26 cellular contexts compared by ENCODE assay signal in the genomic region with DNA sequence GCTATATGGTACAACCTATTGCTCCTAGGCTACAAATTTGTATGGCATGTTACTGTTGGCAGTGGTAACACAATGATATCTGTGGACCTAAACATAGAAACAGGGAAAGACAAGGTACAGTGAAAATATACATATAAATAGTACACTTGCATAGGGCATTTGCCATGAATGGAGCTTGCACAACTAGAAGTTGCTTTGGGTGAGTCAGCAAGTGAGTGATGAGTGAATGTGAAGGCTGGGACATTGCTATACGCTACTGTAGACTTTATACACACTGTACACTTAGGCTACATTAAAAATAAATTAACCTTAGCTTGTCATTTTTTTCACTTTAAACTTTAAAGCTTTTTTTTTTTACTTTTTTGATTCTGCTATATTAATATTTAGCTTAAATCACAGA.
DNase-seq lines count a peak whose midpoint lies in the region; ATAC-seq, FAIRE-seq and TF ChIP-seq lines count a peak whose summit lies in the region.
"Had no signal": no experiment of that assay in that cellular context is flagged by ENCODE, and none has a peak within 500 bp of the region (broad histone marks: within the 10 kb centered on the region; RNA-seq: fewer than 3 reads in every experiment).

No MANE protein-coding gene starts in this region.

- H4K20me1 ChIP-seq in PC-3 (ENCODE audit: low read length) (no peaks in the 10 kb centered on the region), astrocyte (ENCODE audit: insufficient read depth, low read length) (no peaks in the 10 kb centered on the region), fibroblast of lung (ENCODE audit: control insufficient read depth, extremely low read depth, insufficient read depth, low read length) (no peaks in the 10 kb centered on the region), HepG2 (ENCODE audit: insufficient read depth, low read length) (no peaks in the 10 kb centered on the region)

- POLR2A ChIA-PET in PC-3 (lab: Charles Lee; ENCODE audit: unreplicated experiment) (interaction anchor here (0.7 kb wide), 1 partner anchor 526 kb away, joined by 6 read pairs; no protein-coding TSS in a partner anchor), HepG2 (lab: Yijun Ruan, JAX) (no interaction called here)

- H3K4me3 ChIP-seq in PC-3 (ENCODE audit: low read length) (no peak overlapping the region), astrocyte (ENCODE audit: insufficient read depth, low read depth, low read length) (no peak overlapping the region), fibroblast of lung (replicated peaks in 1 of 4; ENCODE audit: control extremely low read depth in 1 of 4, insufficient read depth in 1 of 4, low read depth in 3 of 4, low read length in 4 of 4) (no peak overlapping the region), HepG2 (replicated peaks in 1 of 3; ENCODE audit: insufficient read depth in 1 of 3, low read depth in 2 of 3, low read length in 3 of 3) (no peak overlapping the region)
- H3K4me3 ChIP-seq: dorsolateral prefrontal cortex, lung, upper lobe of right lung had no signal

- BruUV-seq in PC-3 (replicated peaks; lab: Mats Ljungman, UMichigan) (no TSS peak), HepG2 (replicated peaks; lab: Mats Ljungman, UMichigan) (no TSS peak)

- H3K4me2 ChIP-seq in PC-3 (ENCODE audit: low read length): no peak overlapping the region
- no peak overlapping the region for H3K4me2 ChIP-seq in astrocyte (ENCODE audit: low read length)
- H3K4me2 ChIP-seq in fibroblast of lung (ENCODE audit: extremely low read depth, insufficient read depth, low read length): no peak overlapping the region
- no peak overlapping the region for H3K4me2 ChIP-seq in HepG2 (ENCODE audit: low read depth, low read length)

- H3K27me3 ChIP-seq in PC-3 (ENCODE audit: low read length) (no peaks in the 10 kb centered on the region), astrocyte (ENCODE audit: insufficient read depth, low read length) (no peaks in the 10 kb centered on the region), fibroblast of lung (ENCODE audit: control insufficient read depth, insufficient read depth, low read length) (no peaks in the 10 kb centered on the region), HepG2 (ENCODE audit: control insufficient read depth in 1 of 2, insufficient read depth in 2 of 2, low read length in 2 of 2) (no peaks in the 10 kb centered on the region)
- H3K27me3 ChIP-seq: dorsolateral prefrontal cortex, upper lobe of right lung had no signal

- 14% methylated on average over 1 of the region's 1 CpG for WGBS in HepG2 (ENCODE audit: low lambda C conversion rate)

- no peak for TF ChIP-seq RAD21 in HepG2 (CRISPR knock-in tag; IDR thresholded peaks at IDR 0.05)

- no peaks in the 10 kb centered on the region for H3K9me3 ChIP-seq in PC-3 (ENCODE audit: low read length)
- H3K9me3 ChIP-seq in astrocyte (ENCODE audit: insufficient read depth, low read depth, low read length): no peaks in the 10 kb centered on the region
- no peaks in the 10 kb centered on the region for H3K9me3 ChIP-seq in fibroblast of lung (ENCODE audit: control insufficient read depth, insufficient read depth, low read depth, low read length)
- H3K9me3 ChIP-seq in HepG2 (ENCODE audit: low read length): peaks cover 21% of the 10 kb centered on the region
- H3K9me3 ChIP-seq: upper lobe of right lung had no signal

- in situ Hi-C loops in HepG2 (cut with HindIII; ENCODE audit: extremely low pct_ligation_motif_present, low pct_unique_long_range_greater_than_20kb): no loop called here

- CTCF ChIA-PET in PC-3 (lab: Charles Lee): no interaction called here
- CTCF ChIA-PET in HepG2 (lab: Yijun Ruan, JAX; ENCODE audit: low intra/inter-chr PET ratio, low total read pairs): no interaction called here

- H3K79me2 ChIP-seq in PC-3 (ENCODE audit: low read length): no peaks in the 10 kb centered on the region
- no peaks in the 10 kb centered on the region for H3K79me2 ChIP-seq in astrocyte (ENCODE audit: insufficient read depth, low read length)
- no peaks in the 10 kb centered on the region for H3K79me2 ChIP-seq in fibroblast of lung (ENCODE audit: control insufficient read depth, insufficient read depth, low read length)
- H3K79me2 ChIP-seq in HepG2 (ENCODE audit: insufficient read depth, low read length): no peaks in the 10 kb centered on the region

- H3K4me1 Mint-ChIP-seq in astrocyte (ENCODE audit: low read depth, unreplicated experiment): peaks cover 20% of the 10 kb centered on the region
- H3K4me1 Mint-ChIP-seq: activated CD4-positive, alpha-beta T cell treated with anti-CD3 and anti-CD28 coated beads for 36 hours had no signal

- FAIRE-seq in astrocyte (lab: Jason Lieb, UNC): no peak
- FAIRE-seq in HepG2 (lab: Jason Lieb, UNC): no peak
- FAIRE-seq: D721Med, endothelial cell of umbilical vein, RCC 7860 had no signal

- no peak overlapping the region for H3K4me3 Mint-ChIP-seq in astrocyte (ENCODE audit: unreplicated experiment)
- H3K4me3 Mint-ChIP-seq: activated CD4-positive, alpha-beta T cell treated with anti-CD3 and anti-CD28 coated beads for 36 hours had no signal

- no peak overlapping the region for H3K27ac Mint-ChIP-seq in astrocyte (ENCODE audit: unreplicated experiment)
- H3K27ac Mint-ChIP-seq: activated CD4-positive, alpha-beta T cell treated with anti-CD3 and anti-CD28 coated beads for 36 hours had no signal

- no peaks in the 10 kb centered on the region for H3F3A ChIP-seq in PC-3 (ENCODE audit: low read length, unreplicated experiment)

- DNase-seq in PC-3: peak; percentile 54
- DNase-seq in astrocyte (ENCODE audit: low read depth): peak; percentile 50
- peak; percentile 62 to 86 for DNase-seq in fibroblast of lung (ENCODE audit: low read depth in 2 of 2)
- peak; percentile 40 for DNase-seq in renal cortical epithelial cell (ENCODE audit: low read depth)
- no peak for DNase-seq in HepG2 (ENCODE audit: low spot score)
- no peak for DNase-seq in NCI-H69 (lab: John Stamatoyannopoulos, UW)
- no peak for DNase-seq in RPMI8226
- DNase-seq: activated CD4-positive, alpha-beta T cell treated with anti-CD3 and anti-CD28 coated beads for 36 hours; activated gamma-delta T cell; activated T-cell treated with anti-CD3 and anti-CD28 coated beads, Interleukin-2, amount 50 U/mL, for 1 hour; dorsolateral prefrontal cortex; EL; HCEC 1CT; NCI-H1436; NCI-H2107; NCI-H510A treated with DMSO at 0.1 percent for 48 hours; NK-92 treated with Interleukin-12 subunit alpha and Interleukin-12 subunit beta, amount 100 ng/mL, for 24 hours; substantia nigra; T-helper 2 cell; upper lobe of right lung had no signal

- H3K4me1 ChIP-seq in PC-3 (ENCODE audit: insufficient read depth, low read length) (no peaks in the 10 kb centered on the region), astrocyte (ENCODE audit: insufficient read depth, low read length) (peaks cover 3% of the 10 kb centered on the region), fibroblast of lung (ENCODE audit: control insufficient read depth, extremely low read depth, insufficient read depth, low read length) (no peaks in the 10 kb centered on the region), HepG2 (ENCODE audit: insufficient read depth, low read length) (no peaks in the 10 kb centered on the region)
- H3K4me1 ChIP-seq: upper lobe of right lung had no signal

- no peak for TF ChIP-seq POLR2A in HepG2 (IDR thresholded peaks at IDR 0.05; ENCODE audit: insufficient read depth in 1 of 2, low read depth in 2 of 2, low read length in 2 of 2)

- TF ChIP-seq EP300 in HepG2 (IDR thresholded peaks at IDR 0.05; ENCODE audit: low read depth in 2 of 2, low read length in 2 of 2) (no peak), HepG2 (CRISPR knock-in tag; IDR thresholded peaks at IDR 0.05; ENCODE audit: borderline replicate concordance) (no peak)

- H3K36me3 ChIP-seq in PC-3 (ENCODE audit: low read depth, low read length) (no peaks in the 10 kb centered on the region), astrocyte (ENCODE audit: insufficient read depth, low read length) (no peaks in the 10 kb centered on the region), fibroblast of lung (ENCODE audit: control insufficient read depth, insufficient read depth, low read length) (no peaks in the 10 kb centered on the region), HepG2 (replicated peaks in 1 of 2; ENCODE audit: control insufficient read depth in 1 of 2, insufficient read depth in 2 of 2, low read length in 2 of 2) (no peaks in the 10 kb centered on the region)
- H3K36me3 ChIP-seq: upper lobe of right lung had no signal

- no peaks in the 10 kb centered on the region for H3K27me3 Mint-ChIP-seq in astrocyte (ENCODE audit: low read depth, unreplicated experiment)
- H3K27me3 Mint-ChIP-seq: activated CD4-positive, alpha-beta T cell treated with anti-CD3 and anti-CD28 coated beads for 36 hours had no signal

- H3K9ac ChIP-seq in PC-3 (ENCODE audit: low read length): no peak overlapping the region
- H3K9ac ChIP-seq in astrocyte (ENCODE audit: low read length): no peak overlapping the region
- no peak overlapping the region for H3K9ac ChIP-seq in fibroblast of lung (ENCODE audit: insufficient read depth, low read length)
- H3K9ac ChIP-seq in HepG2 (ENCODE audit: insufficient read depth, low read depth, low read length): no peak overlapping the region

- no peaks in the 10 kb centered on the region for H3K9me2 ChIP-seq in PC-3 (replicated peaks; ENCODE audit: low read length)

- TF ChIP-seq CTCF in PC-3 (conservative IDR thresholded peaks at IDR 0.05; ENCODE audit: low read depth, low read length) (no peak), astrocyte (IDR thresholded peaks at IDR 0.05; ENCODE audit: insufficient read depth, low read depth, low read length) (no peak), fibroblast of lung (conservative IDR thresholded peaks at IDR 0.05 in 1 of 2, IDR thresholded peaks at IDR 0.05 in 1 of 2; ENCODE audit: low read depth in 1 of 2, low read length in 2 of 2) (no peak), HepG2 (CRISPR knock-in tag; IDR thresholded peaks at IDR 0.05) (no peak)

- ATAC-seq in PC-3 (peak; percentile 54), HepG2 (no peak), HG02588 (IDR thresholded peaks at IDR 0.05; ENCODE audit: unreplicated experiment) (no peak)
- ATAC-seq: activated CD4-positive, alpha-beta T cell treated with anti-CD3 and anti-CD28 coated beads for 36 hours; upper lobe of right lung had no signal

- H2AFZ ChIP-seq in PC-3 (ENCODE audit: low read length) (no peak overlapping the region), astrocyte (ENCODE audit: low read depth, low read length) (no peak overlapping the region), fibroblast of lung (ENCODE audit: low read length) (no peak overlapping the region), HepG2 (ENCODE audit: low read length) (no peak overlapping the region)

- H3K36me3 Mint-ChIP-seq in astrocyte (ENCODE audit: low read depth, unreplicated experiment): no peaks in the 10 kb centered on the region

- H3K27ac ChIP-seq in PC-3 (ENCODE audit: low read length) (no peak overlapping the region), astrocyte (ENCODE audit: low read depth, low read length) (no peak overlapping the region), fibroblast of lung (ENCODE audit: insufficient read depth, low read length) (no peak overlapping the region), HepG2 (ENCODE audit: extremely low read length, insufficient read depth, low read length) (no peak overlapping the region)
- H3K27ac ChIP-seq: dorsolateral prefrontal cortex, HL-60, upper lobe of right lung had no signal

- H3K9me3 Mint-ChIP-seq in astrocyte (ENCODE audit: unreplicated experiment): no peaks in the 10 kb centered on the region

- intact Hi-C loops in PC-3 (cut with micrococcal nuclease) (no loop called here), HepG2 (cut with micrococcal nuclease; ENCODE audit: unreplicated experiment) (no loop called here)

Comparison
In these comparisons a context has a peak if more than half of its experiments do, and no peak if none do; other contexts are left out.
1. DNase-seq: peak in PC-3 (single experiment), astrocyte (single experiment), fibroblast of lung (2 of 2) and renal cortical epithelial cell (single experiment); none in HepG2 (single experiment), NCI-H69 (single experiment) and RPMI8226 (single experiment).